ENCODE assay signal across 9 cellular contexts in genomic region chr5:160797020-160797419, GRCh38. TPM values are rescaled to one million over a fixed set of nuclear protein-coding genes. Genes with fewer than 3 reads are reported as not detected.
"Had no signal": no experiment of that assay in that cellular context is flagged by ENCODE, and none has a peak within 500 bp of the region (broad histone marks: within the 10 kb centered on the region; RNA-seq: fewer than 3 reads in every experiment).

No MANE protein-coding gene starts in this region.

- H3K36me3 Mint-ChIP-seq: IgD-negative memory B cell had no signal

- DNase-seq: IMR-90, KBM-7, KG1 had no signal

- H3K9ac ChIP-seq: KMS-11 had no signal

- H3K4me3 ChIP-seq: K562 had no signal

- H3K27ac ChIP-seq: HL-60, KMS-11 had no signal

- H3K27ac Mint-ChIP-seq: IgD-negative memory B cell had no signal

- H3K4me2 ChIP-seq: KMS-11 had no signal

- H3K9me3 Mint-ChIP-seq: IgD-negative memory B cell had no signal

- H3K4me3 Mint-ChIP-seq: IgD-negative memory B cell had no signal

RNA-seq across cellular contexts. Expression of gene ATP10B, which starts 55.0 kb away (rescaled TPM):
- total RNA-seq: HepG2, HT1080, IMR-90 had no signal
- polyA plus RNA-seq: HepG2, IMR-90, K562 had no signal
